9 cellular contexts compared by ENCODE assay signal in the genomic region with DNA sequence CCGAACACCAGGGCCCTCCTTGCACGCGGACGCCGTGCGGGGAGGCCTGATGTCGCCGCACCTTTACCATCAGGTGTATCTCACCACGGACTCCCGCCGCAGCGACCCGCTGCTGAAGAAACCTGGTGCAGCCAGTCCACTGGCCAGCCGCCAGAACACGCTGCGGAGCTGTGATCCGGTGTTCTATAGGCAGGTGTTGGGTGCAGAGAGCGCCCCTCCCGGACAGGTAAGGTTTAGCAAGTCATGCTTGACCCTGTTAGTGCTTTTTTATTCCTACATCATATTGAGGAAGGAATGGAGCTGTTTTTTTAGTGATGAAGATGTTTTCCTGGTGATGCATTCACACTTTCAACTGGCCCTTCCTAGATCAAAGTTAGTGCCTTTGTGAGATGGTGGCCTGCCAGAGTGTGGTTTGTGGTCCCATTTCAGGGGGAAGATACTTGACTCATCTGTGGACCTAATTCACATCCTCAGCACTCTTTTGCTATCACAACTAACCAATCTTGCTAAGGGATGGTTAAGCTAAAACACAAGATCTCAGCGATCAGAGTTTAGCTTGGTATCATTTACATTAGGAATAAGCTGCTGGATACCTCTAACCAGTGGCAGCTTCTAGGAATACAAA. TPM values are rescaled to one million over a fixed set of nuclear protein-coding genes. Genes with fewer than 3 reads are reported as not detected.
DNase-seq lines count a peak whose midpoint lies in the region; ATAC-seq, FAIRE-seq and TF ChIP-seq lines count a peak whose summit lies in the region.
"Had no signal": no experiment of that assay in that cellular context is flagged by ENCODE, and none has a peak within 500 bp of the region (broad histone marks: within the 10 kb centered on the region; RNA-seq: fewer than 3 reads in every experiment).

No MANE protein-coding gene starts in this region.

- H3K9ac ChIP-seq in astrocyte (ENCODE audit: low read length) (peak overlapping the region; percentile 90), kidney (ENCODE audit: low read length in 2 of 2) (no peak overlapping the region)

- peak overlapping the region; percentile 99 for H3K4me2 ChIP-seq in astrocyte (ENCODE audit: low read length)

- H3K27me3 Mint-ChIP-seq in astrocyte (ENCODE audit: low read depth, unreplicated experiment), result no peaks in the 10 kb centered on the region

- no peak overlapping the region for H3K27ac Mint-ChIP-seq in astrocyte (ENCODE audit: unreplicated experiment)

- H3K9me3 ChIP-seq in astrocyte (ENCODE audit: insufficient read depth, low read depth, low read length), result no peaks in the 10 kb centered on the region
- no peaks in the 10 kb centered on the region for H3K9me3 ChIP-seq in kidney (ENCODE audit: control insufficient read depth in 1 of 2, low read length in 2 of 2)
- no peaks in the 10 kb centered on the region for H3K9me3 ChIP-seq in thoracic aorta

- no peak for FAIRE-seq in astrocyte (lab: Jason Lieb, UNC)
- FAIRE-seq in kidney (lab: Jason Lieb, UNC), result no peak

- intact Hi-C loops in kidney (cut with DNase I), result no loop called here

- DNase-seq in HT-29 (ENCODE audit: low spot score) (peak; percentile 44), astrocyte (ENCODE audit: low read depth) (peak; percentile 44), kidney (peak; percentile 84), thoracic aorta (ENCODE audit: low spot score) (no peak), Ammon's horn (ENCODE audit: low spot score) (no peak), NCI-H2196 treated with DMSO at 0.1 percent for 48 hours (lab: John Stamatoyannopoulos, UW; ENCODE audit: unreplicated experiment) (no peak)

- ATAC-seq in thoracic aorta (ENCODE audit: insufficient number of reproducible peaks, low FRiP score, low read depth) (no peak), HG03280 (IDR thresholded peaks at IDR 0.05; ENCODE audit: unreplicated experiment) (no peak), HG03342 (IDR thresholded peaks at IDR 0.05; ENCODE audit: unreplicated experiment) (no peak)

- no peaks in the 10 kb centered on the region for H3K27me3 ChIP-seq in astrocyte (ENCODE audit: insufficient read depth, low read length)
- H3K27me3 ChIP-seq in thoracic aorta (replicated peaks; ENCODE audit: insufficient read depth), result no peaks in the 10 kb centered on the region

- H3K4me1 ChIP-seq in astrocyte (ENCODE audit: insufficient read depth, low read length) (peaks cover 35% of the 10 kb centered on the region), kidney (ENCODE audit: control insufficient read depth in 1 of 2, insufficient read depth in 1 of 2, low read depth in 1 of 2, low read length in 2 of 2) (peaks cover 4 to 20% of the 10 kb centered on the region in 2 donors), thoracic aorta (ENCODE audit: control insufficient read depth in 1 of 2, low read depth in 2 of 2) (peaks cover 29 to 71% of the 10 kb centered on the region in 2 donors)

- peaks cover 4% of the 10 kb centered on the region for H3K9me3 Mint-ChIP-seq in astrocyte (ENCODE audit: unreplicated experiment)

- H3K4me3 Mint-ChIP-seq in astrocyte (ENCODE audit: unreplicated experiment), result peak overlapping the region; percentile 64

- peaks cover 14% of the 10 kb centered on the region for H3K4me1 Mint-ChIP-seq in astrocyte (ENCODE audit: low read depth, unreplicated experiment)

- H3K4me3 ChIP-seq in astrocyte (ENCODE audit: insufficient read depth, low read depth, low read length), result peak overlapping the region; percentile 87
- H3K4me3 ChIP-seq in kidney (ENCODE audit: low read length in 2 of 2), result peak overlapping the region in 1 of 2 donors; percentile 20
- H3K4me3 ChIP-seq in thoracic aorta, result peak overlapping the region; percentile 83

- H4K20me1 ChIP-seq in astrocyte (ENCODE audit: insufficient read depth, low read length), result peaks cover 74% of the 10 kb centered on the region

- no peak overlapping the region for H2AFZ ChIP-seq in astrocyte (ENCODE audit: low read depth, low read length)

- H3K79me2 ChIP-seq in astrocyte (ENCODE audit: insufficient read depth, low read length), result peaks cover 63% of the 10 kb centered on the region

- H3K36me3 Mint-ChIP-seq in astrocyte (ENCODE audit: low read depth, unreplicated experiment), result peaks cover 28% of the 10 kb centered on the region

- H3K36me3 ChIP-seq in astrocyte (ENCODE audit: insufficient read depth, low read length) (no peaks in the 10 kb centered on the region), kidney (ENCODE audit: control insufficient read depth in 1 of 2, insufficient read depth in 2 of 2, low read length in 2 of 2) (no peaks in the 10 kb centered on the region), thoracic aorta (no peaks in the 10 kb centered on the region)

- peak; percentile 23 for TF ChIP-seq CTCF in astrocyte (IDR thresholded peaks at IDR 0.05; ENCODE audit: insufficient read depth, low read depth, low read length)
- TF ChIP-seq CTCF in kidney (IDR thresholded peaks at IDR 0.05; ENCODE audit: borderline replicate concordance, extremely low read depth, insufficient read depth), result peak; percentile 16
- TF ChIP-seq CTCF in thoracic aorta (IDR thresholded peaks at IDR 0.05), result no peak

- no peak overlapping the region for H3K27ac ChIP-seq in astrocyte (ENCODE audit: low read depth, low read length)
- no peak overlapping the region for H3K27ac ChIP-seq in kidney (ENCODE audit: low read depth in 2 of 2, low read length in 2 of 2)
- H3K27ac ChIP-seq in thoracic aorta, result no peak overlapping the region

RNA-seq across cellular contexts. Expression of a gene that starts 2.7 kb away (rescaled TPM):
- 1.8 and 2.1 TPM in 2 replicates for total RNA-seq in HT-29 (2014; rRNA removed; shearing (Covaris generic))
- total RNA-seq in astrocyte, result 84.7 and 100.0 TPM in 2 replicates
- total RNA-seq in kidney, result 51.5 TPM
- 41.0 TPM for polyA plus RNA-seq in kidney (ENCODE audit: insufficient read depth, low read depth, low replicate concordance)
- 10 to 100 TPM; 61.3 to 99.9 TPM for total RNA-seq in thoracic aorta

RNA-seq across cellular contexts. Expression of a gene that starts 6.4 kb away (rescaled TPM):
- total RNA-seq in HT-29 (2014; rRNA removed; shearing (Covaris generic)), result 1.7 TPM in 1 of 2 replicates, not detected in the other
- total RNA-seq in astrocyte, result 6.6 and 7.4 TPM in 2 replicates
- total RNA-seq in kidney, result 1.5 TPM
- not detected for polyA plus RNA-seq in kidney (ENCODE audit: insufficient read depth, low read depth, low replicate concordance)
- total RNA-seq in thoracic aorta, result 1 to 10 TPM; 6.4 to 7.9 TPM
- total RNA-seq: SK-MEL-5 had no signal

RNA-seq across cellular contexts. Expression of a gene that starts 10.4 kb away (rescaled TPM):
- 0.61 TPM in 1 of 2 replicates, not detected in the other for total RNA-seq in HT-29 (2014; rRNA removed; shearing (Covaris generic))
- total RNA-seq in astrocyte, result 7.7 and 10.9 TPM in 2 replicates
- total RNA-seq in kidney, result 1.4 TPM
- polyA plus RNA-seq in kidney (ENCODE audit: insufficient read depth, low read depth, low replicate concordance), result not detected
- 1 to 10 TPM; 5.7 to 6.9 TPM for total RNA-seq in thoracic aorta

RNA-seq across cellular contexts. Expression of a gene that starts 48.1 kb away (rescaled TPM):
- total RNA-seq in HT-29 (2014; rRNA removed; shearing (Covaris generic)), result 0.13 and 0.37 TPM in 2 replicates
- 1.2 and 1.6 TPM in 2 replicates for total RNA-seq in astrocyte
- 4.0 TPM for total RNA-seq in kidney
- 0.24 TPM for polyA plus RNA-seq in kidney (ENCODE audit: insufficient read depth, low read depth, low replicate concordance)
- 10 to 100 TPM; 16.2 to 26.0 TPM for total RNA-seq in thoracic aorta

RNA-seq across cellular contexts. Expression of a gene that starts 57.6 kb away (rescaled TPM):
- total RNA-seq in HT-29 (2014; rRNA removed; shearing (Covaris generic)), result 0.13 and 0.64 TPM in 2 replicates
- total RNA-seq in astrocyte (5.3 and 5.8 TPM in 2 replicates), kidney (3.6 TPM), thoracic aorta (10 to 100 TPM; 10.4 to 11.6 TPM)
- 0.37 TPM for polyA plus RNA-seq in kidney (ENCODE audit: insufficient read depth, low read depth, low replicate concordance)

Comparison
In these comparisons a context has a peak if more than half of its experiments do, and no peak if none do; other contexts are left out.
1. DNase-seq: peak in HT-29 (single experiment), astrocyte (single experiment) and kidney (single experiment); none in thoracic aorta (single experiment), Ammon's horn (single experiment) and NCI-H2196 treated with DMSO at 0.1 percent for 48 hours (single experiment).
2. RNA of a gene that starts 2.7 kb away (total RNA-seq): 61.3 to 99.9 TPM in thoracic aorta, 84.7 to 100.0 TPM in astrocyte and 51.5 TPM in kidney (single experiment); 1.8 to 2.1 TPM in HT-29; every median in the first group is over 10 times any median in the second.